Comparison of ENCODE assay signal across 1 cellular context in the genomic region with DNA sequence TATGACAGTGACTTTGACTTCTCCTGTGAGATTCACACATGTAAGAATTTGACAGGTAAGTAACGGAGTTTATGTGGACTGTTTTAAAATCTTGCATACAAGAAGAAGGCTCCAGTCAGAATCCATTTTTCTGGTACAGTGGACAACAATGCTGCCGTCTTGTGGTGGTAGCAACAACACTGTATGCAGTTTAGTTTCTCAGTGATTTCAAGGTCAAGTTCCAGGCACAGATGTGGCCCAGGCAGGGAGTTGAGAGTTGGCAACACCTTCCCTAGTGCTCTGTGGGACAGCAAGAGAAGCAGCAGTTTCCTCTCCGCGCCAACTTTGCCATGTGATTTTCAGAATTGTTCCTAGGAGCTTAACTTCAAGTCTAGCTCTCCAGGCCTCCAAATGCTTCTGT.
TF ChIP-seq lines count a peak whose summit lies in the region.

No MANE protein-coding gene starts in this region.

TF ChIP-seq in HepG2, 621 proteins besides CTCF, POLR2A, EP300 and RAD21:
- TF ChIP-seq MTA3 (CRISPR knock-in tag; IDR thresholded peaks at IDR 0.05) (no peak), ZMYM2 (CRISPR knock-in tag; IDR thresholded peaks at IDR 0.05) (no peak), AGO1 (IDR thresholded peaks at IDR 0.05; ENCODE audit: low read depth, low read length, poor library complexity, severe bottlenecking) (no peak), HOXA9 (CRISPR knock-in tag; IDR thresholded peaks at IDR 0.05; ENCODE audit: borderline replicate concordance) (no peak), ZFX (CRISPR knock-in tag; IDR thresholded peaks at IDR 0.05; ENCODE audit: low read depth) (no peak), SETDB1 (CRISPR knock-in tag; IDR thresholded peaks at IDR 0.05; ENCODE audit: borderline replicate concordance) (no peak), TBX3 (IDR thresholded peaks at IDR 0.05; ENCODE audit: borderline replicate concordance) (no peak)
- TF ChIP-seq, protein P1, sequence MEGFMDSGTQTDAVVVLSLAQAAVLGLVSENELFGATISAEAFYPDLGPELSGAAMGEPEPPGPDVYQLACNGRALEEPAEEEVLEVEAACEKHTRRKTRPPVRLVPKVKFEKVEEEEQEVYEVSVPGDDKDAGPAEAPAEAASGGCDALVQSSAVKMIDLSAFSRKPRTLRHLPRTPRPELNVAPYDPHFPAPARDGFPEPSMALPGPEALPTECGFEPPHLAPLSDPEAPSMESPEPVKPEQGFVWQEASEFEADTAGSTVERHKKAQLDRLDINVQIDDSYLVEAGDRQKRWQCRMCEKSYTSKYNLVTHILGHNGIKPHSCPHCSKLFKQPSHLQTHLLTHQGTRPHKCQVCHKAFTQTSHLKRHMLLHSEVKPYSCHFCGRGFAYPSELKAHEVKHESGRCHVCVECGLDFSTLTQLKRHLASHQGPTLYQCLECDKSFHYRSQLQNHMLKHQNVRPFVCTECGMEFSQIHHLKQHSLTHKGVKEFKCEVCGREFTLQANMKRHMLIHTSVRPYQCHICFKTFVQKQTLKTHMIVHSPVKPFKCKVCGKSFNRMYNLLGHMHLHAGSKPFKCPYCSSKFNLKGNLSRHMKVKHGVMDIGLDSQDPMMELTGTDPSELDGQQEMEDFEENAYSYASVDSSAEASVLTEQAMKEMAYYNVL (CRISPR knock-in tag; IDR thresholded peaks at IDR 0.05; ENCODE audit: borderline replicate concordance) = no peak
- TF ChIP-seq, protein P2, sequence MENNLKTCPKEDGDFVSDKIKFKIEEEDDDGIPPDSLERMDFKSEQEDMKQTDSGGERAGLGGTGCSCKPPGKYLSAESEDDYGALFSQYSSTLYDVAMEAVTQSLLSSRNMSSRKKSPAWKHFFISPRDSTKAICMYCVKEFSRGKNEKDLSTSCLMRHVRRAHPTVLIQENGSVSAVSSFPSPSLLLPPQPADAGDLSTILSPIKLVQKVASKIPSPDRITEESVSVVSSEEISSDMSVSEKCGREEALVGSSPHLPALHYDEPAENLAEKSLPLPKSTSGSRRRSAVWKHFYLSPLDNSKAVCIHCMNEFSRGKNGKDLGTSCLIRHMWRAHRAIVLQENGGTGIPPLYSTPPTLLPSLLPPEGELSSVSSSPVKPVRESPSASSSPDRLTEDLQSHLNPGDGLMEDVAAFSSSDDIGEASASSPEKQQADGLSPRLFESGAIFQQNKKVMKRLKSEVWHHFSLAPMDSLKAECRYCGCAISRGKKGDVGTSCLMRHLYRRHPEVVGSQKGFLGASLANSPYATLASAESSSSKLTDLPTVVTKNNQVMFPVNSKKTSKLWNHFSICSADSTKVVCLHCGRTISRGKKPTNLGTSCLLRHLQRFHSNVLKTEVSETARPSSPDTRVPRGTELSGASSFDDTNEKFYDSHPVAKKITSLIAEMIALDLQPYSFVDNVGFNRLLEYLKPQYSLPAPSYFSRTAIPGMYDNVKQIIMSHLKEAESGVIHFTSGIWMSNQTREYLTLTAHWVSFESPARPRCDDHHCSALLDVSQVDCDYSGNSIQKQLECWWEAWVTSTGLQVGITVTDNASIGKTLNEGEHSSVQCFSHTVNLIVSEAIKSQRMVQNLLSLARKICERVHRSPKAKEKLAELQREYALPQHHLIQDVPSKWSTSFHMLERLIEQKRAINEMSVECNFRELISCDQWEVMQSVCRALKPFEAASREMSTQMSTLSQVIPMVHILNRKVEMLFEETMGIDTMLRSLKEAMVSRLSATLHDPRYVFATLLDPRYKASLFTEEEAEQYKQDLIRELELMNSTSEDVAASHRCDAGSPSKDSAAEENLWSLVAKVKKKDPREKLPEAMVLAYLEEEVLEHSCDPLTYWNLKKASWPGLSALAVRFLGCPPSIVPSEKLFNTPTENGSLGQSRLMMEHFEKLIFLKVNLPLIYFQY (CRISPR knock-in tag; IDR thresholded peaks at IDR 0.05; ENCODE audit: borderline replicate concordance) = no peak
- TF ChIP-seq, protein P3, sequence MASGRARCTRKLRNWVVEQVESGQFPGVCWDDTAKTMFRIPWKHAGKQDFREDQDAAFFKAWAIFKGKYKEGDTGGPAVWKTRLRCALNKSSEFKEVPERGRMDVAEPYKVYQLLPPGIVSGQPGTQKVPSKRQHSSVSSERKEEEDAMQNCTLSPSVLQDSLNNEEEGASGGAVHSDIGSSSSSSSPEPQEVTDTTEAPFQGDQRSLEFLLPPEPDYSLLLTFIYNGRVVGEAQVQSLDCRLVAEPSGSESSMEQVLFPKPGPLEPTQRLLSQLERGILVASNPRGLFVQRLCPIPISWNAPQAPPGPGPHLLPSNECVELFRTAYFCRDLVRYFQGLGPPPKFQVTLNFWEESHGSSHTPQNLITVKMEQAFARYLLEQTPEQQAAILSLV (CRISPR knock-in tag; IDR thresholded peaks at IDR 0.05; ENCODE audit: borderline replicate concordance) = no peak
